In the genomic region with DNA sequence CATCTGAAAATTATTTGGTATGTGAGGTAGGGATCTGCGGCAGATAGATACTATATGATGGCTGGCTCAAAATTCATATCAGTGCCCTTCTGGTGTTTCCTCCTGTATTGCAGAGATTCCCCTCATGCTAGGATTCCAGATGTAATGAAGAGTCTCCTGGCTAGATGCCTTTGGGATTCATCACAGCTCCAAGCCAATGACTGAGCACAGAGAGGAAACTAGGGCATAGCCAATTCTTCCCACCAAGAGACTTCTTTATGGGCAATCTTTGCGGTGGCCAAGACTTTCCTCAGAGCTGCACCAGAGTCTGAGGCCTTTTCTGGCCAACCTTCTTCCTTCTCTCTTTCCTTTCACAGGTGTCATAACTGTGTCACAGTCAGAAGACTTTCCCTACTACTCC, we compare ENCODE assay signal across 24 cellular contexts. TPM values are rescaled to one million over a fixed set of nuclear protein-coding genes. Genes with fewer than 3 reads are reported as not detected.
DNase-seq lines count a peak whose midpoint lies in the region.
"Had no signal": no experiment of that assay in that cellular context is flagged by ENCODE, and none has a peak within 500 bp of the region (broad histone marks: within the 10 kb centered on the region; RNA-seq: fewer than 3 reads in every experiment).

No MANE protein-coding gene starts in this region.

- H3K36me3 ChIP-seq in GM23248 (ENCODE audit: low read depth) (no peaks in the 10 kb centered on the region), Karpas-422 (ENCODE audit: insufficient read depth, low read length) (no peaks in the 10 kb centered on the region)
- H3K36me3 ChIP-seq: Peyer's patch had no signal

- no peak overlapping the region for H3K27ac ChIP-seq in GM23248
- H3K27ac ChIP-seq in Karpas-422 (ENCODE audit: low read length): no peak overlapping the region
- H3K27ac ChIP-seq: 22Rv1, Peyer's patch had no signal

- H3K9me2 ChIP-seq in GM23248 (ENCODE audit: insufficient read depth) (no peaks in the 10 kb centered on the region), Karpas-422 (replicated peaks; ENCODE audit: insufficient read depth, low read length) (no peaks in the 10 kb centered on the region)

- in situ Hi-C loops in GM23248 (cut with MboI): no loop called here

- no peaks in the 10 kb centered on the region for H3K4me1 Mint-ChIP-seq in activated CD4-positive, alpha-beta T cell treated with anti-CD3 and anti-CD28 coated beads, Interleukin-2, amount 10 ng/mL, durations not matched to agents 24 days and 14 days

- peaks cover 9% of the 10 kb centered on the region for H3K27me3 Mint-ChIP-seq in activated CD4-positive, alpha-beta T cell treated with anti-CD3 and anti-CD28 coated beads, Interleukin-2, amount 10 ng/mL, durations not matched to agents 24 days and 14 days

- no peaks in the 10 kb centered on the region for H4K20me1 ChIP-seq in GM23248 (ENCODE audit: insufficient read depth)
- no peaks in the 10 kb centered on the region for H4K20me1 ChIP-seq in Karpas-422 (ENCODE audit: insufficient read depth, low read depth, low read length)

- intact Hi-C loops in activated CD4-positive, alpha-beta T cell treated with anti-CD3 and anti-CD28 coated beads, Interleukin-2, amount 10 ng/mL, durations not matched to agents 24 days and 14 days (cut with micrococcal nuclease): no loop called here

- H3K4me2 ChIP-seq in GM23248 (ENCODE audit: unreplicated experiment) (no peak overlapping the region), Karpas-422 (ENCODE audit: low read depth, low read length, poor library complexity, severe bottlenecking) (no peak overlapping the region)

- no peak overlapping the region for H3K4me3 ChIP-seq in GM23248
- H3K4me3 ChIP-seq in Karpas-422 (ENCODE audit: low read length): no peak overlapping the region
- H3K4me3 ChIP-seq: Peyer's patch, SK-N-MC had no signal

- H3K27ac Mint-ChIP-seq in activated CD4-positive, alpha-beta T cell treated with anti-CD3 and anti-CD28 coated beads, Interleukin-2, amount 10 ng/mL, durations not matched to agents 24 days and 14 days: no peak overlapping the region
- H3K27ac Mint-ChIP-seq: CD4-positive, alpha-beta T cell had no signal

- WGBS in GM23248 (ENCODE audit: low coverage in 1 of 2, low lambda C conversion rate in 2 of 2, missing lambda C conversion rate in 2 of 2), 2 experiments: 61 to 69% methylated on average over 2 of the region's 2 CpGs

- no peak overlapping the region for H2AFZ ChIP-seq in GM23248
- no peak overlapping the region for H2AFZ ChIP-seq in Karpas-422 (ENCODE audit: low read length)

- no peaks in the 10 kb centered on the region for H3K9me3 Mint-ChIP-seq in activated CD4-positive, alpha-beta T cell treated with anti-CD3 and anti-CD28 coated beads, Interleukin-2, amount 10 ng/mL, durations not matched to agents 24 days and 14 days

- 0 out of 2 replicates have a peak, but pooled peaks cover 6% of the 10 kb centered on the region for H3F3A ChIP-seq in GM23248 (ENCODE audit: insufficient read depth)

- no peak overlapping the region for H3K9ac ChIP-seq in GM23248
- no peak overlapping the region for H3K9ac ChIP-seq in Karpas-422 (ENCODE audit: low read length)

- H3K79me2 ChIP-seq in GM23248 (ENCODE audit: insufficient read depth) (no peaks in the 10 kb centered on the region), Karpas-422 (ENCODE audit: low read length) (no peaks in the 10 kb centered on the region)

- H3K27me3 ChIP-seq in GM23248 (replicated peaks; ENCODE audit: insufficient read depth) (peaks cover 18% of the 10 kb centered on the region), Karpas-422 (ENCODE audit: low read length) (no peaks in the 10 kb centered on the region)
- H3K27me3 ChIP-seq: Peyer's patch had no signal

- no peaks in the 10 kb centered on the region for H3K36me3 Mint-ChIP-seq in activated CD4-positive, alpha-beta T cell treated with anti-CD3 and anti-CD28 coated beads, Interleukin-2, amount 10 ng/mL, durations not matched to agents 24 days and 14 days (ENCODE audit: low read depth)

- peak; percentile 44 for DNase-seq in AG08395 (ENCODE audit: low spot score)
- DNase-seq in GM23248: peak; percentile 67
- DNase-seq in RPMI7951 (ENCODE audit: low read depth): peak; percentile 51
- peak; percentile 59 for DNase-seq in islet precursor cell
- no peak for DNase-seq in amniotic stem cell (lab: John Stamatoyannopoulos, UW)
- no peak for DNase-seq in activated CD4-positive, alpha-beta T cell treated with anti-CD3 and anti-CD28 coated beads, Interleukin-2, amount 10 ng/mL, durations not matched to agents 24 days and 14 days
- no peak for DNase-seq in ureter (ENCODE audit: low spot score)
- no peak for DNase-seq in Karpas-422
- DNase-seq: Calu3; CD4-positive, alpha-beta T cell; H7; MM.1S; NCI-H1092 treated with DMSO at 0.1 percent for 48 hours; NCI-H2081; NCI-H2171 treated with DMSO at 0.1 percent for 48 hours; NCI-H446 treated with DMSO at 0.1 percent for 48 hours; NCI-H69 had no signal

- H3K4me3 Mint-ChIP-seq in activated CD4-positive, alpha-beta T cell treated with anti-CD3 and anti-CD28 coated beads, Interleukin-2, amount 10 ng/mL, durations not matched to agents 24 days and 14 days: no peak overlapping the region
- H3K4me3 Mint-ChIP-seq: CD4-positive, alpha-beta T cell had no signal

- H3K4me1 ChIP-seq in GM23248 (ENCODE audit: insufficient read depth): peaks cover 14% of the 10 kb centered on the region
- no peaks in the 10 kb centered on the region for H3K4me1 ChIP-seq in Karpas-422 (ENCODE audit: low read length)
- H3K4me1 ChIP-seq: Peyer's patch had no signal

- no peaks in the 10 kb centered on the region for H3K9me3 ChIP-seq in GM23248 (ENCODE audit: low read depth)
- no peaks in the 10 kb centered on the region for H3K9me3 ChIP-seq in Karpas-422 (ENCODE audit: low read length)
- H3K9me3 ChIP-seq: Peyer's patch had no signal

RNA-seq across cellular contexts. Expression of a gene that starts 25.5 kb away (rescaled TPM):
- total RNA-seq in GM23248 (2014; rRNA removed; shearing (Covaris generic)): not detected in 2 replicates
- polyA plus RNA-seq in GM23248 (2016; fragmentation: Nextera tagmentation; extraction: Ambion mirVana): not detected in 2 replicates
- total RNA-seq in RPMI7951 (2014; rRNA removed; shearing (Covaris generic)): not detected in 2 replicates
- not detected in 2 replicates for total RNA-seq in activated CD4-positive, alpha-beta T cell treated with anti-CD3 and anti-CD28 coated beads, Interleukin-2, amount 10 ng/mL, durations not matched to agents 24 days and 14 days
- total RNA-seq in ureter: not detected
- total RNA-seq in Karpas-422 (2014; rRNA removed; shearing (Covaris generic); ENCODE audit: low replicate concordance): not detected in 2 replicates
- total RNA-seq: Calu3; CD4-positive, alpha-beta T cell; H7; HT-29; Peyer's patch; Right ventricle myocardium inferior had no signal
- polyA plus RNA-seq: AG04450, BJ had no signal

RNA-seq across cellular contexts. Expression of a gene that starts 25.9 kb away (rescaled TPM):
- total RNA-seq in GM23248 (2014; rRNA removed; shearing (Covaris generic)): not detected in 2 replicates
- 0.04 TPM in 1 of 2 replicates, not detected in the other for polyA plus RNA-seq in GM23248 (2016; fragmentation: Nextera tagmentation; extraction: Ambion mirVana)
- 1.1 and 2.3 TPM in 2 replicates for total RNA-seq in RPMI7951 (2014; rRNA removed; shearing (Covaris generic))
- not detected in 2 replicates for total RNA-seq in activated CD4-positive, alpha-beta T cell treated with anti-CD3 and anti-CD28 coated beads, Interleukin-2, amount 10 ng/mL, durations not matched to agents 24 days and 14 days
- total RNA-seq in ureter: 9.2 TPM
- total RNA-seq in Karpas-422 (2014; rRNA removed; shearing (Covaris generic); ENCODE audit: low replicate concordance): not detected in 2 replicates
- total RNA-seq: Calu3; CD4-positive, alpha-beta T cell; HT-29 had no signal

Comparison
In these comparisons a context has a peak if more than half of its experiments do, and no peak if none do; other contexts are left out.
1. DNase-seq: peak in AG08395 (single experiment), GM23248 (single experiment), RPMI7951 (single experiment) and islet precursor cell (single experiment); none in amniotic stem cell (single experiment), activated CD4-positive, alpha-beta T cell treated with anti-CD3 and anti-CD28 coated beads, Interleukin-2, amount 10 ng/mL, durations not matched to agents 24 days and 14 days (single experiment), ureter (single experiment) and Karpas-422 (single experiment).